22 cellular contexts compared by ENCODE assay signal in genomic region chr4:149009223-149009622, GRCh38.
DNase-seq lines count a peak whose midpoint lies in the region; ATAC-seq and TF ChIP-seq lines count a peak whose summit lies in the region.
"Had no signal": no experiment of that assay in that cellular context is flagged by ENCODE, and none has a peak within 500 bp of the region (broad histone marks: within the 10 kb centered on the region; RNA-seq: fewer than 3 reads in every experiment).

No MANE protein-coding gene starts in this region.

- dilution Hi-C loops in IMR-90 (cut with HindIII; ENCODE audit: low sequenced_read_pairs, unreplicated experiment), result no loop called here

- no peak overlapping the region for H3K56ac ChIP-seq in IMR-90 (ENCODE audit: extremely low read depth, insufficient read depth, low read length)

- H2BK15ac ChIP-seq in IMR-90 (ENCODE audit: low read depth, low read length), result no peak overlapping the region

- no peak overlapping the region for H4K8ac ChIP-seq in IMR-90 (ENCODE audit: low read depth in 2 of 2, low read length in 2 of 2)

- no peak overlapping the region for H4K91ac ChIP-seq in IMR-90 (ENCODE audit: insufficient read depth, low read depth, low read length)

- no peaks in the 10 kb centered on the region for H4K20me1 ChIP-seq in IMR-90 (ENCODE audit: insufficient read depth, low read length)
- H4K20me1 ChIP-seq: BLaER1 had no signal

- no peak overlapping the region for H2BK5ac ChIP-seq in IMR-90 (ENCODE audit: low read depth, low read length, poor library complexity, severe bottlenecking)

- no peak overlapping the region for H3K14ac ChIP-seq in IMR-90 (replicated peaks; ENCODE audit: low read depth, low read length)

- no peak for TF ChIP-seq POLR2A in IMR-90 (IDR thresholded peaks at IDR 0.05; ENCODE audit: low read depth, low read length)

- H3K9me1 ChIP-seq in IMR-90 (ENCODE audit: insufficient read depth, low read length), result no peaks in the 10 kb centered on the region

- ATAC-seq in IMR-90 (ENCODE audit: low read depth), result no peak
- peak; percentile 78 for ATAC-seq in left lung
- no peak for ATAC-seq in GM21529 (IDR thresholded peaks at IDR 0.05; ENCODE audit: unreplicated experiment)
- no peak for ATAC-seq in GM19467 (IDR thresholded peaks at IDR 0.05; ENCODE audit: unreplicated experiment)
- ATAC-seq: A549 had no signal

- H2AK5ac ChIP-seq in IMR-90 (ENCODE audit: low read depth, low read length), result no peak overlapping the region

- POLR2A ChIA-PET in IMR-90 (lab: Charles Lee; ENCODE audit: unreplicated experiment), result no interaction called here

- in situ Hi-C loops in IMR-90 (cut with MboI; ENCODE audit: low sequenced_read_pairs), result no loop called here

- no peak overlapping the region for H3K4ac ChIP-seq in IMR-90 (ENCODE audit: low read depth, low read length)

- H2AK9ac ChIP-seq in IMR-90 (replicated peaks; ENCODE audit: low read depth, low read length, poor library complexity), result no peak overlapping the region

- intact Hi-C loops in IMR-90 (cut with micrococcal nuclease) (no loop called here), left lung (cut with DNase I) (no loop called here)

- TF ChIP-seq RAD21 in IMR-90 (IDR thresholded peaks at IDR 0.05; ENCODE audit: low read length), result no peak

- no peak overlapping the region for H3K4me2 ChIP-seq in IMR-90 (ENCODE audit: low read depth, low read length)
- H3K4me2 ChIP-seq: A549, BLaER1 had no signal

- H3K36me3 ChIP-seq in IMR-90 (ENCODE audit: control insufficient read depth, insufficient read depth, low read length) (no peaks in the 10 kb centered on the region), left lung (no peaks in the 10 kb centered on the region)
- H3K36me3 ChIP-seq: BE2C, BLaER1 had no signal

- no peak overlapping the region for H2BK120ac ChIP-seq in IMR-90 (ENCODE audit: low read depth, low read length)

- CTCF ChIA-PET in IMR-90 (lab: Yijun Ruan, JAX), result no interaction called here

- DNase-seq in IMR-90 (no peak), left lung (no peak), mucosa of gallbladder (ENCODE audit: low spot score) (peak; percentile 25), renal cortical epithelial cell (ENCODE audit: low read depth) (peak; percentile 50), DMS79 (lab: John Stamatoyannopoulos, UW) (no peak)
- DNase-seq: ACHN; BE2C; C1 segment of cervical spinal cord; CD4-positive, alpha-beta memory T cell; CD4-positive, CD25-positive, alpha-beta regulatory T cell; CD8-positive, alpha-beta memory T cell; COR-L47; DMS 273 treated with DMSO at 0.1 percent for 48 hours; DMS153; DMS53; DMS79 treated with DMSO at 0.1 percent for 48 hours; GF-D8 had no signal

- no peak overlapping the region for H4K5ac ChIP-seq in IMR-90 (ENCODE audit: low read depth, low read length)

- H3K4me3 ChIP-seq in IMR-90 (ENCODE audit: insufficient read depth, low read depth, low read length), result no peak overlapping the region
- no peak overlapping the region for H3K4me3 ChIP-seq in left lung
- H3K4me3 ChIP-seq: A549, BLaER1 had no signal

- H2BK20ac ChIP-seq in IMR-90 (ENCODE audit: low read depth, low read length), result no peak overlapping the region

- no CpG with 5 or more reads among the region's 2 CpGs for WGBS in IMR-90 (ENCODE audit: extremely low coverage in 2 of 2, insufficient read length in 1 of 2), 2 experiments

- H3K27me3 ChIP-seq in IMR-90 (ENCODE audit: control insufficient read depth, insufficient read depth, low read length) (no peaks in the 10 kb centered on the region), left lung (no peaks in the 10 kb centered on the region)
- H3K27me3 ChIP-seq: BE2C, BLaER1 had no signal

- H3K9me3 ChIP-seq in IMR-90 (ENCODE audit: control insufficient read depth, insufficient read depth, low read length), result no peaks in the 10 kb centered on the region
- peaks cover 0 to 10% of the 10 kb centered on the region in 2 donors for H3K9me3 ChIP-seq in left lung
- H3K9me3 ChIP-seq: A549, BE2C, BLaER1 had no signal

- no peaks in the 10 kb centered on the region for H3K4me1 ChIP-seq in IMR-90 (ENCODE audit: control insufficient read depth, insufficient read depth, low read length)
- H3K4me1 ChIP-seq in left lung, result no peaks in the 10 kb centered on the region
- H3K4me1 ChIP-seq: A549, BE2C, BLaER1 had no signal

- H3K9ac ChIP-seq in IMR-90 (ENCODE audit: low read depth, low read length), result no peak overlapping the region
- H3K9ac ChIP-seq: BLaER1 had no signal

- no peak overlapping the region for H3K27ac ChIP-seq in IMR-90 (ENCODE audit: insufficient read depth, low read length)
- peak overlapping the region in 1 of 2 donors; percentile 1 for H3K27ac ChIP-seq in left lung
- H3K27ac ChIP-seq: 22Rv1, A549, BLaER1 had no signal

- H3K23ac ChIP-seq in IMR-90 (ENCODE audit: low read depth, low read length), result no peak overlapping the region

- no peaks in the 10 kb centered on the region for H3K79me1 ChIP-seq in IMR-90 (ENCODE audit: low read depth in 1 of 2, low read length in 2 of 2)

- no TSS peak for BruUV-seq in IMR-90 (replicated peaks; lab: Mats Ljungman, UMichigan)

- no peak overlapping the region for H2AFZ ChIP-seq in IMR-90 (replicated peaks; ENCODE audit: low read length, poor library complexity)

- TF ChIP-seq CTCF in IMR-90 (conservative IDR thresholded peaks at IDR 0.05; ENCODE audit: low read depth, low read length), result no peak
- no peak for TF ChIP-seq CTCF in left lung (IDR thresholded peaks at IDR 0.05)

- H3K18ac ChIP-seq in IMR-90 (ENCODE audit: low read depth, low read length), result no peak overlapping the region

TF ChIP-seq in IMR-90, 13 proteins besides CTCF, POLR2A, EP300 and RAD21:
- TF ChIP-seq CEBPB (IDR thresholded peaks at IDR 0.05; ENCODE audit: low read depth, low read length), result peak; percentile 39; the same call in 1 of the 2 replicates
- no peak for TF ChIP-seq MAZ (IDR thresholded peaks at IDR 0.05; ENCODE audit: borderline replicate concordance, low read depth, low read length)
TF ChIP-seq in IMR-90: peak in this region for 1.

Comparison
In these comparisons a context has a peak if more than half of its experiments do, and no peak if none do; other contexts are left out.
1. DNase-seq: peak in mucosa of gallbladder (single experiment) and renal cortical epithelial cell (single experiment); none in IMR-90 (single experiment), left lung (0 of 2) and DMS79 (single experiment).